Comparison of ENCODE assay signal across 9 cellular contexts in genomic region chr3:14424711-14425573, GRCh38. TPM values are rescaled to one million over a fixed set of nuclear protein-coding genes. Genes with fewer than 3 reads are reported as not detected.
DNase-seq lines count a peak whose midpoint lies in the region; ATAC-seq and TF ChIP-seq lines count a peak whose summit lies in the region.
"Had no signal": no experiment of that assay in that cellular context is flagged by ENCODE, and none has a peak within 500 bp of the region (broad histone marks: within the 10 kb centered on the region; RNA-seq: fewer than 3 reads in every experiment).

No MANE protein-coding gene starts in this region.

- H3K4me3 ChIP-seq in osteoblast (ENCODE audit: insufficient read depth, low read length), result no peak overlapping the region

- H3K9me3 ChIP-seq in osteoblast (ENCODE audit: low read depth, low read length), result no peaks in the 10 kb centered on the region

- H2AFZ ChIP-seq in osteoblast (ENCODE audit: low read length), result no peak overlapping the region

- H3K4me2 ChIP-seq in osteoblast (ENCODE audit: insufficient read depth, low read length), result no peak overlapping the region

- peaks cover 51% of the 10 kb centered on the region for H3K36me3 ChIP-seq in osteoblast (ENCODE audit: insufficient read depth, low read length)

- ATAC-seq in HG03520 (IDR thresholded peaks at IDR 0.05; ENCODE audit: unreplicated experiment), result no peak

- H3K27me3 ChIP-seq in osteoblast (ENCODE audit: insufficient read depth, low read length), result no peaks in the 10 kb centered on the region

- H3K79me2 ChIP-seq in osteoblast (ENCODE audit: insufficient read depth, low read length), result peaks cover 44% of the 10 kb centered on the region

- peaks cover 60% of the 10 kb centered on the region for H4K20me1 ChIP-seq in osteoblast (ENCODE audit: insufficient read depth, low read length)

- peaks cover 23% of the 10 kb centered on the region for H3K4me1 ChIP-seq in osteoblast (ENCODE audit: insufficient read depth, low read length)

- TF ChIP-seq CTCF in osteoblast (IDR thresholded peaks at IDR 0.05; ENCODE audit: extremely low read depth, low read depth, low read length) (no peak), GM10266 (IDR thresholded peaks at IDR 0.05; ENCODE audit: control insufficient read depth, insufficient read depth, low read depth, missing control alignments) (no peak)

- DNase-seq in GDM1 (lab: John Stamatoyannopoulos, UW) (peak; percentile 67), NCI-H2107 (lab: John Stamatoyannopoulos, UW) (peak; percentile 31), osteoblast (ENCODE audit: insufficient read length, low spot score, missing footprints) (peak; percentile 32), NCI-H2196 treated with DMSO at 0.1 percent for 48 hours (lab: John Stamatoyannopoulos, UW; ENCODE audit: unreplicated experiment) (no peak), HT-29 (ENCODE audit: low spot score) (no peak), GM10266 (ENCODE audit: extremely low spot score) (no peak)
- DNase-seq in activated effector memory CD4-positive, alpha-beta T cell treated with Interleukin-2 at 50 U/mL for 16 hours, result peak; percentile 43
- DNase-seq: occipital lobe had no signal

- H3K27ac ChIP-seq in osteoblast (ENCODE audit: low read depth, low read length), result peak overlapping the region; percentile 10

RNA-seq across cellular contexts. Expression of gene SLC6A6, which starts 22.5 kb away (rescaled TPM):
- total RNA-seq in osteoblast, result 76.6 and 86.5 TPM in 2 replicates
- total RNA-seq in HT-29 (2014; rRNA removed; shearing (Covaris generic)), result 51.5 and 55.3 TPM in 2 replicates

Comparison
In these comparisons a context has a peak if more than half of its experiments do, and no peak if none do; other contexts are left out.
1. DNase-seq: peak in GDM1 (single experiment), NCI-H2107 (single experiment), activated effector memory CD4-positive, alpha-beta T cell treated with Interleukin-2 at 50 U/mL for 16 hours (single experiment) and osteoblast (single experiment); none in NCI-H2196 treated with DMSO at 0.1 percent for 48 hours (single experiment), HT-29 (single experiment) and GM10266 (single experiment).